ENCODE assay signal across 13 cellular contexts in genomic region chr2:20403693-20404381, GRCh38.
"Had no signal": no experiment of that assay in that cellular context is flagged by ENCODE, and none has a peak within 500 bp of the region (broad histone marks: within the 10 kb centered on the region; RNA-seq: fewer than 3 reads in every experiment).

No MANE protein-coding gene starts in this region.

- H3K4me1 ChIP-seq: colonic mucosa, thyroid gland had no signal

- H3K4me3 ChIP-seq: cardiac muscle cell, colonic mucosa, ovary, smooth muscle cell, thyroid gland, vagina had no signal

- H3K4me2 ChIP-seq: smooth muscle cell had no signal

- H3K36me3 ChIP-seq: cardiac muscle cell, colonic mucosa, ovary, thyroid gland, vagina had no signal

- H3K27ac ChIP-seq: cardiac muscle cell, colonic mucosa, epithelial cell of prostate, ovary, thyroid gland, vagina had no signal

- H3K9me3 ChIP-seq: ovary, thyroid gland, vagina had no signal

- DNase-seq: activated CD4-positive, alpha-beta T cell treated with anti-CD3 and anti-CD28 coated beads for 1 hour; activated CD4-positive, alpha-beta T cell treated with anti-CD3 and anti-CD28 coated beads, Interleukin-2, amount 50 U/mL, for 48 hours; activated naive CD4-positive, alpha-beta T cell treated with anti-CD3 and anti-CD28 coated beads for 36 hours; colonic mucosa; effector CD4-positive, alpha-beta T cell; mammary epithelial cell; nephron progenitor cell; thyroid gland had no signal

- H3K27me3 ChIP-seq: cardiac muscle cell, colonic mucosa, ovary, thyroid gland, vagina had no signal
